In genomic region chr12:131025234-131025633, GRCh38 we compare ENCODE assay signal across 26 cellular contexts.
"Had no signal": no experiment of that assay in that cellular context is flagged by ENCODE, and none has a peak within 500 bp of the region (broad histone marks: within the 10 kb centered on the region; RNA-seq: fewer than 3 reads in every experiment).

No MANE protein-coding gene starts in this region.

- H3K79me2 ChIP-seq: parathyroid adenoma had no signal

- H3K4me3 ChIP-seq: colonic mucosa, gastrocnemius medialis, heart right ventricle, left lung, prostate gland, right lobe of liver, thoracic aorta, transverse colon had no signal

- H3K9me3 Mint-ChIP-seq: central memory CD8-positive, alpha-beta T cell; dendritic cell treated with granulocyte-macrophage colony-stimulating factor and Interleukin-4, amounts not matched to agents 40 ng/mL and 50 ng/mL, for 4 days; endodermal cell; naive thymus-derived CD8-positive, alpha-beta T cell; neural crest cell; stimulated activated naive B cell treated with anti-CD40 and anti-IgM and Interleukin-4, amounts not matched to agents 10 μg/mL and 1 μg/mL and 100 μg/mL, for 72 hours; stimulated activated naive CD8-positive, alpha-beta T cell treated with anti-CD3 and anti-CD28 coated beads, Interleukin-15, Interleukin-2, amounts not matched to agents 100 ng/mL and 50 ng/mL, for 24 hours had no signal

- H3K27me3 Mint-ChIP-seq: stimulated activated naive CD8-positive, alpha-beta T cell treated with anti-CD3 and anti-CD28 coated beads, Interleukin-15, Interleukin-2, amounts not matched to agents 100 ng/mL and 50 ng/mL, for 24 hours had no signal

- H3K27ac ChIP-seq: colonic mucosa, epithelial cell of prostate, gastrocnemius medialis, left lung, parathyroid adenoma, prostate gland, right lobe of liver, thoracic aorta, transverse colon had no signal

- H3K4me1 ChIP-seq: colonic mucosa, gastrocnemius medialis, left lung, parathyroid adenoma, prostate gland, right lobe of liver had no signal

- H3K9me3 ChIP-seq: colonic mucosa, gastrocnemius medialis, heart right ventricle, left lung, prostate gland, right lobe of liver, thoracic aorta, transverse colon had no signal

- H2AFZ ChIP-seq: parathyroid adenoma had no signal

- H3K4me1 Mint-ChIP-seq: central memory CD8-positive, alpha-beta T cell; endodermal cell had no signal

- H3K27me3 ChIP-seq: colonic mucosa, gastrocnemius medialis, heart right ventricle, left lung, right lobe of liver, transverse colon had no signal

- H3K36me3 Mint-ChIP-seq: naive thymus-derived CD8-positive, alpha-beta T cell; stimulated activated naive B cell treated with anti-CD40 and anti-IgM and Interleukin-4, amounts not matched to agents 10 μg/mL and 1 μg/mL and 100 μg/mL, for 72 hours had no signal

- H3K27ac Mint-ChIP-seq: dendritic cell treated with granulocyte-macrophage colony-stimulating factor and Interleukin-4, amounts not matched to agents 40 ng/mL and 50 ng/mL, for 4 days; endodermal cell; naive thymus-derived CD8-positive, alpha-beta T cell; stimulated activated naive B cell treated with anti-CD40 and anti-IgM and Interleukin-4, amounts not matched to agents 10 μg/mL and 1 μg/mL and 100 μg/mL, for 72 hours; stimulated activated naive CD8-positive, alpha-beta T cell treated with anti-CD3 and anti-CD28 coated beads, Interleukin-15, Interleukin-2, amounts not matched to agents 100 ng/mL and 50 ng/mL, for 24 hours had no signal

- H3K4me3 Mint-ChIP-seq: central memory CD8-positive, alpha-beta T cell; dendritic cell treated with granulocyte-macrophage colony-stimulating factor and Interleukin-4, amounts not matched to agents 40 ng/mL and 50 ng/mL, for 4 days; endodermal cell; naive thymus-derived CD8-positive, alpha-beta T cell; neural crest cell; stimulated activated naive B cell treated with anti-CD40 and anti-IgM and Interleukin-4, amounts not matched to agents 10 μg/mL and 1 μg/mL and 100 μg/mL, for 72 hours; stimulated activated naive CD8-positive, alpha-beta T cell treated with anti-CD3 and anti-CD28 coated beads, Interleukin-15, Interleukin-2, amounts not matched to agents 100 ng/mL and 50 ng/mL, for 24 hours had no signal

- DNase-seq: colonic mucosa; effector CD8-positive, alpha-beta T cell; endodermal cell; foreskin fibroblast; gastrocnemius medialis; heart right ventricle; hippocampal formation; left cardiac atrium; mammary epithelial cell; naive thymus-derived CD8-positive, alpha-beta T cell; right lobe of liver; small intestine; stimulated activated CD4-positive, alpha-beta T cell treated with anti-CD3 and anti-CD28 coated beads, Interleukin-15, amount 100 ng/mL, for 24 hours; stimulated activated CD4-positive, alpha-beta T cell treated with anti-CD3 and anti-CD28 coated beads, Interleukin-2, amount 100 ng/mL, for 48 hours; stimulated activated naive B cell treated with anti-CD40 and anti-IgM and Interleukin-4, amounts not matched to agents 10 μg/mL and 1 μg/mL and 100 μg/mL, for 72 hours; transverse colon had no signal

- H3K9ac ChIP-seq: parathyroid adenoma had no signal

- H3K36me3 ChIP-seq: colonic mucosa, gastrocnemius medialis, left lung, prostate gland, right lobe of liver, thoracic aorta, transverse colon had no signal

- ATAC-seq: esophagus mucosa; gastrocnemius medialis; left lung; naive thymus-derived CD8-positive, alpha-beta T cell; right lobe of liver; stimulated activated naive B cell treated with anti-CD40 and anti-IgM and Interleukin-4, amounts not matched to agents 10 μg/mL and 1 μg/mL and 100 μg/mL, for 72 hours had no signal
